Comparison of ENCODE assay signal across 24 cellular contexts in genomic region chr6:169895000-169895759, GRCh38.
"Had no signal": no experiment of that assay in that cellular context is flagged by ENCODE, and none has a peak within 500 bp of the region (broad histone marks: within the 10 kb centered on the region; RNA-seq: fewer than 3 reads in every experiment).

No MANE protein-coding gene starts in this region.

- H3K9me3 ChIP-seq: mucosa of descending colon, thyroid gland had no signal

- H3K4me1 ChIP-seq: thyroid gland had no signal

- FAIRE-seq: astrocyte, endothelial cell of umbilical vein, frontal cortex had no signal

- H3K36me3 ChIP-seq: spleen, thyroid gland had no signal

- H3K27ac Mint-ChIP-seq: activated naive CD8-positive, alpha-beta T cell treated with anti-CD3 and anti-CD28 coated beads for 36 hours; activated T-helper 2 cell treated with anti-CD3 and anti-CD28 coated beads, Interferon-gamma antibody, Interleukin-2, Interleukin-4, amounts not matched to agents 10 μg/mL and 5 μg/mL and 100 μg/mL, durations not matched to agents 14 hours and 24 hours and 36 hours; effector memory CD8-positive, alpha-beta T cell had no signal

- H3K27me3 Mint-ChIP-seq: activated naive CD8-positive, alpha-beta T cell treated with anti-CD3 and anti-CD28 coated beads for 36 hours had no signal

- H3K4me3 Mint-ChIP-seq: activated naive CD8-positive, alpha-beta T cell treated with anti-CD3 and anti-CD28 coated beads for 36 hours; activated T-cell treated with anti-CD3 and anti-CD28 coated beads, Interleukin-2, amount 50 U/mL, for 4 hours; effector memory CD8-positive, alpha-beta T cell had no signal

- H3K27ac ChIP-seq: dorsolateral prefrontal cortex, spleen, thyroid gland had no signal

- H3K9me3 Mint-ChIP-seq: activated naive CD8-positive, alpha-beta T cell treated with anti-CD3 and anti-CD28 coated beads for 36 hours had no signal

- ATAC-seq: activated T-cell treated with anti-CD3 and anti-CD28 coated beads, Interleukin-2, amount 50 U/mL, for 4 hours; effector memory CD8-positive, alpha-beta T cell; esophagus mucosa; left ventricle myocardium superior; mucosa of descending colon; stimulated activated naive CD8-positive, alpha-beta T cell treated with anti-CD3 and anti-CD28 coated beads, Interleukin-15, Interleukin-2, amounts not matched to agents 100 U/mL and 50 U/mL, for 24 hours had no signal

- DNase-seq: activated CD4-positive, alpha-beta T cell treated with anti-CD3 and anti-CD28 coated beads for 1 hour; activated CD4-positive, alpha-beta T cell treated with anti-CD3 and anti-CD28 coated beads, Interleukin-2, amount 50 U/mL, for 1 hour; activated CD8-positive, alpha-beta memory T cell treated with anti-CD3 and anti-CD28 coated beads, Interleukin-2, amount 50 U/mL, for 48 hours; activated naive CD4-positive, alpha-beta T cell treated with Interleukin-2 at 50 U/mL for 16 hours; activated naive CD8-positive, alpha-beta T cell treated with anti-CD3 and anti-CD28 coated beads for 36 hours; activated T-cell treated with anti-CD3 and anti-CD28 coated beads, Interleukin-2, amount 50 U/mL, for 4 hours; central memory CD4-positive, alpha-beta T cell; dorsolateral prefrontal cortex; effector memory CD8-positive, alpha-beta T cell; hypothalamus; left ventricle myocardium superior; mammary epithelial cell; mucosa of descending colon; occipital lobe; spleen; stimulated activated CD4-positive, alpha-beta T cell treated with anti-CD3 and anti-CD28 coated beads, Interleukin-4, amount 100 ng/mL, for 1 hour; stimulated activated naive CD8-positive, alpha-beta T cell treated with anti-CD3 and anti-CD28 coated beads, Interleukin-15, Interleukin-2, amounts not matched to agents 100 U/mL and 50 U/mL, for 24 hours; T-helper 9 cell; thyroid gland had no signal

- H3K27me3 ChIP-seq: dorsolateral prefrontal cortex, thyroid gland had no signal

- H3K36me3 Mint-ChIP-seq: activated naive CD8-positive, alpha-beta T cell treated with anti-CD3 and anti-CD28 coated beads for 36 hours had no signal

- H3K4me3 ChIP-seq: dorsolateral prefrontal cortex, mucosa of descending colon, spleen, thyroid gland had no signal

- H3K4me1 Mint-ChIP-seq: activated naive CD8-positive, alpha-beta T cell treated with anti-CD3 and anti-CD28 coated beads for 36 hours had no signal
